In the genomic region with DNA sequence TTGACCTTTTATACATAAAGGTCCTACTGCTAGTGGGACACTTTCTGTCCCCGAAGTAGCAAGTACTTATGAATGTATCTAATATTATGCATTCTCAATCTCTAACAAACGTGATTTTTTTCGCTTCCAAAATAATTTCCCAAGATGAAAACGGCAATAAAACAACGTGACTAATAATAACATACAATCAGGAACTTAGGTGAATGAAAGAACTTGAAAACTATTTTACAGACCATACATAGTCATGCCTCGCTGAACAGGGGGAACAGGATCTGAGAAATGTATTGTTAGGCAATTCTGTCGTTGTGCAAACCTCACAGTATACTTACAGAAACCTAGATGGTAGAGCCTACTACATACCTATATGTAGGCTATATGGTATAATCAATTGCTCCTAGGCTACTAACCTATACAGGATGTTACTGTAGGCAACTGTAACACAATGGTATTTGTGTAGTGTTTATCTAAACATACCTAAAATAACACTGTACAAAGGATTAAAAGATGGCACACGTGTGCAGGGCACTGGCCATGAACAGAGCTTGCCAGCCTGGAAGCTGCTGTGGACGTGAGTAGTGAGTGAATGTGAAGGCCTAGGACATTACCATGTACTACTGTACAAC, we compare ENCODE assay signal across 8 cellular contexts. TPM values are rescaled to one million over a fixed set of nuclear protein-coding genes. Genes with fewer than 3 reads are reported as not detected.
DNase-seq lines count a peak whose midpoint lies in the region; ATAC-seq, FAIRE-seq and TF ChIP-seq lines count a peak whose summit lies in the region.

No MANE protein-coding gene starts in this region.

- no peak overlapping the region for H4K8ac ChIP-seq in H1 (ENCODE audit: extremely low read depth, insufficient read depth, low read length)

- no peaks in the 10 kb centered on the region for H3K36me3 ChIP-seq in H7 (replicated peaks; ENCODE audit: control insufficient read depth, insufficient read depth, low read length)
- no peaks in the 10 kb centered on the region; a peak in 1 of 8 replicates for H3K36me3 ChIP-seq in H1 (ENCODE audit: control insufficient read depth in 2 of 4, insufficient read depth in 4 of 4, low read length in 3 of 4)

- peak overlapping the region; percentile 59 to 100 (median 90) for H3K4me3 Mint-ChIP-seq in naive B cell

- H3K9me3 Mint-ChIP-seq in naive B cell, result no peaks in the 10 kb centered on the region

- H3K79me2 ChIP-seq in H1 (ENCODE audit: control insufficient read depth in 1 of 2, insufficient read depth in 2 of 2, low read length in 2 of 2), result peaks cover 51 to 66% of the 10 kb centered on the region in 2 experiments

- no peak overlapping the region for H2AFZ ChIP-seq in H1 (ENCODE audit: low read length)

- no peak overlapping the region for H3K4ac ChIP-seq in H1 (replicated peaks; ENCODE audit: insufficient read length, low read depth, low read length)

- no peak overlapping the region for H4K91ac ChIP-seq in H1 (replicated peaks; ENCODE audit: insufficient read length, low read length)

- no peak for TF ChIP-seq POLR2A in H1 (IDR thresholded peaks at IDR 0.05; ENCODE audit: control extremely low read depth in 1 of 2, low read depth in 2 of 2, low read length in 2 of 2)

- H3K27me3 ChIP-seq in H7 (ENCODE audit: control insufficient read depth, insufficient read depth, low read length) (no peaks in the 10 kb centered on the region), H1 (replicated peaks in 1 of 4; ENCODE audit: control insufficient read depth in 3 of 4, extremely low read depth in 1 of 4, insufficient read depth in 3 of 4, low read length in 3 of 4) (no peaks in the 10 kb centered on the region)

- no peaks in the 10 kb centered on the region for H3K36me3 Mint-ChIP-seq in naive B cell

- 48% methylated on average over 9 of the region's 9 CpGs; no CpG with 5 or more reads in 1 of the 2 experiments for WGBS in H1 (ENCODE audit: extremely low coverage in 1 of 2, insufficient coverage in 1 of 2, insufficient read length in 1 of 2, insufficient replicate concordance in 2 of 2, low coverage in 1 of 2, low lambda C conversion rate in 2 of 2, missing lambda C conversion rate in 1 of 2), 2 experiments

- peak overlapping the region in 5 of 6 donors; percentile 39 to 92 (median 65) for H3K27ac Mint-ChIP-seq in naive B cell

- CTCF ChIA-PET in H1 (lab: Charles Lee; ENCODE audit: partially characterized antibody), result interaction anchor here (0.6 to 2.4 kb wide), 27 partner anchors 10 to 177 kb away, joined by 3 to 12 read pairs (median 4); no protein-coding TSS in a partner anchor

- H3K4me2 ChIP-seq in H1 (ENCODE audit: insufficient read depth in 1 of 2, low read depth in 2 of 2, low read length in 2 of 2), result peak overlapping the region; percentile 89 to 93

- no peak for TF ChIP-seq CTCF in AG10803 (conservative IDR thresholded peaks at IDR 0.05; ENCODE audit: low read length)
- no peak for TF ChIP-seq CTCF in H1 (IDR thresholded peaks at IDR 0.05; ENCODE audit: control extremely low read depth in 1 of 3, insufficient read depth in 1 of 3, low read depth in 1 of 3, low read length in 3 of 3)

- peaks cover 20 to 23% of the 10 kb centered on the region in 2 experiments for H4K20me1 ChIP-seq in H1 (replicated peaks in 1 of 2; ENCODE audit: control insufficient read depth in 1 of 2, insufficient read depth in 2 of 2, low read length in 2 of 2)

- H3K9ac ChIP-seq in H1 (replicated peaks in 1 of 4; ENCODE audit: extremely low read depth in 1 of 4, low read depth in 3 of 4, low read length in 3 of 4), result peak overlapping the region in 1 of 4 experiments; percentile 35; a peak in 2 of 7 replicates

- no peak for TF ChIP-seq RAD21 in H1 (IDR thresholded peaks at IDR 0.05 in 1 of 2, conservative IDR thresholded peaks at IDR 0.05 in 1 of 2; ENCODE audit: low read depth in 2 of 2, low read length in 2 of 2)

- no peak overlapping the region for H2BK20ac ChIP-seq in H1 (ENCODE audit: low read length)

- POLR2A ChIA-PET in H1 (lab: Charles Lee; ENCODE audit: partially characterized antibody), result interaction anchor here (0.6 to 1.9 kb wide), 19 partner anchors 10 to 185 kb away, joined by 3 to 12 read pairs (median 4); partner anchors contain the start of genes CLHC1 and RPS27A

- H2BK120ac ChIP-seq in H1 (replicated peaks; ENCODE audit: low read depth, low read length), result no peak overlapping the region

- no peak for TF ChIP-seq EP300 in H1 (IDR thresholded peaks at IDR 0.05; ENCODE audit: borderline replicate concordance in 1 of 2, low read depth in 2 of 2, low read length in 2 of 2)

- H3K4me1 Mint-ChIP-seq in naive B cell, result peaks cover 46 to 67% (median 54%) of the 10 kb centered on the region in 3 donors

- H2BK12ac ChIP-seq in H1 (ENCODE audit: low read depth, low read length), result no peak overlapping the region

- no peak overlapping the region for H3K27ac ChIP-seq in H1 (ENCODE audit: low read depth, low read length)

- peaks cover 0 to 10% (median 5%) of the 10 kb centered on the region in 4 experiments; a peak in 3 of 7 replicates for H3K4me1 ChIP-seq in H1 (replicated peaks in 1 of 4; ENCODE audit: control insufficient read depth in 3 of 4, insufficient read depth in 4 of 4, low read length in 3 of 4)

- no peaks in the 10 kb centered on the region for H3K9me3 ChIP-seq in H1 (ENCODE audit: insufficient read depth in 2 of 2, low read depth in 1 of 2, low read length in 1 of 2)

- H3K79me1 ChIP-seq in H1 (ENCODE audit: low read depth, low read length), result no peaks in the 10 kb centered on the region

- no peaks in the 10 kb centered on the region for H3K27me3 Mint-ChIP-seq in naive B cell

- no peak overlapping the region for H4K5ac ChIP-seq in H1 (ENCODE audit: insufficient read length, low read depth, low read length)

- no peak overlapping the region for H3K56ac ChIP-seq in H1 (replicated peaks; ENCODE audit: insufficient read length, low read depth, low read length)

- peaks cover 4% of the 10 kb centered on the region for H3K23me2 ChIP-seq in H1 (ENCODE audit: low read depth, low read length)

- in situ Hi-C loops in SK-MEL-5 (cut with HindIII; ENCODE audit: low pct_unique_long_range_greater_than_20kb, low sequenced_read_pairs), result loop anchor here (25.0 kb wide), 1 partner anchor 140 kb away; no protein-coding TSS in a partner anchor

- no peak overlapping the region for H2AK5ac ChIP-seq in H1 (ENCODE audit: low read depth, low read length)

- peak overlapping the region; percentile 91 for H3K4me3 ChIP-seq in AG10803 (ENCODE audit: low read length)
- H3K4me3 ChIP-seq in H7 (ENCODE audit: insufficient read depth, low read depth, low read length), result peak overlapping the region; percentile 98
- H3K4me3 ChIP-seq in H1 (ENCODE audit: extremely low read depth in 1 of 4, insufficient read depth in 2 of 4, low read depth in 3 of 4, low read length in 4 of 4), result peak overlapping the region; percentile 82 to 100 (median 94)

- no peak overlapping the region for H3K23ac ChIP-seq in H1 (ENCODE audit: insufficient read length)

- no peak overlapping the region for H2BK5ac ChIP-seq in H1 (ENCODE audit: low read depth, low read length)

- FAIRE-seq in H1 (lab: Jason Lieb, UNC), result no peak

- DNase-seq in AG10803 (ENCODE audit: low read depth) (peak; percentile 51), H7 (no peak), SK-MEL-5 (ENCODE audit: low read depth, low spot score) (peak; percentile 61), H1 (ENCODE audit: low read depth in 1 of 2, low spot score in 2 of 2) (no peak), naive B cell (peak; percentile 42), NCI-H2171 treated with DMSO at 0.1 percent for 48 hours (lab: John Stamatoyannopoulos, UW) (no peak)

- no peak overlapping the region for H2BK15ac ChIP-seq in H1 (ENCODE audit: low read length)

- no peak for ATAC-seq in naive B cell (ENCODE audit: low read depth in 2 of 2)
- no peak for ATAC-seq in HG02571 (IDR thresholded peaks at IDR 0.05; ENCODE audit: unreplicated experiment)
- ATAC-seq in GM18907 (IDR thresholded peaks at IDR 0.05; ENCODE audit: unreplicated experiment), result no peak

- no peak overlapping the region for H3K18ac ChIP-seq in H1 (ENCODE audit: extremely low read depth, low read length)

- no peak overlapping the region for H3K14ac ChIP-seq in H1 (ENCODE audit: insufficient read length)

TF ChIP-seq in H1, 55 proteins besides CTCF, POLR2A, EP300 and RAD21 (continues in another document):
- TF ChIP-seq SIX5 (IDR thresholded peaks at IDR 0.05; ENCODE audit: low read depth, low read length) (no peak), SAP30 (IDR thresholded peaks at IDR 0.05; ENCODE audit: insufficient read depth, insufficient replicate concordance, low read length) (no peak), BRCA1 (IDR thresholded peaks at IDR 0.05; ENCODE audit: low read depth, low read length) (no peak), CEBPB (IDR thresholded peaks at IDR 0.05; ENCODE audit: low read depth, low read length) (no peak), SRF (IDR thresholded peaks at IDR 0.05; ENCODE audit: low read depth, low read length) (no peak), FOSL1 (IDR thresholded peaks at IDR 0.05; ENCODE audit: insufficient read depth, low read depth, low read length) (no peak), YY1 (IDR thresholded peaks at IDR 0.05; ENCODE audit: low read depth, low read length) (no peak), ZNF274 (IDR thresholded peaks at IDR 0.05; ENCODE audit: borderline replicate concordance, extremely low read depth, low read length) (no peak), RFX5 (IDR thresholded peaks at IDR 0.05; ENCODE audit: borderline replicate concordance, low read depth, low read length) (no peak)
- TF ChIP-seq, protein P1, sequence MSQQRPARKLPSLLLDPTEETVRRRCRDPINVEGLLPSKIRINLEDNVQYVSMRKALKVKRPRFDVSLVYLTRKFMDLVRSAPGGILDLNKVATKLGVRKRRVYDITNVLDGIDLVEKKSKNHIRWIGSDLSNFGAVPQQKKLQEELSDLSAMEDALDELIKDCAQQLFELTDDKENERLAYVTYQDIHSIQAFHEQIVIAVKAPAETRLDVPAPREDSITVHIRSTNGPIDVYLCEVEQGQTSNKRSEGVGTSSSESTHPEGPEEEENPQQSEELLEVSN (IDR thresholded peaks at IDR 0.05), result no peak

RNA-seq across cellular contexts. Expression of gene RTN4, which starts 2.5 kb away (rescaled TPM):
- total RNA-seq in H7 (2014; rRNA removed; shearing (Covaris generic)), result 131 and 136 TPM in 2 replicates
- total RNA-seq in SK-MEL-5 (2014; rRNA removed; shearing (Covaris generic)), result 117 and 120 TPM in 2 replicates
- polyA plus RNA-seq in SK-MEL-5 (2015; cell fraction: cytosol; rRNA removed), result 274 and 292 TPM in 2 replicates
- 85.9 and 130 TPM in 2 replicates for polyA plus RNA-seq in SK-MEL-5 (2015; cell fraction: nucleus; rRNA removed)
- total RNA-seq in H1 (2021; fragmentation: NEBNext Ultra II Directional; extraction: Animal tissue kit (Norgen Biotek cat#: 25700)), result 240 and 242 TPM in 2 replicates
- polyA plus RNA-seq in H1 (2011; rRNA removed), result 113 and 179 TPM in 2 replicates
- 181 TPM for polyA plus RNA-seq in H1 (2011; cell fraction: cytosol; rRNA removed)
- 68.6 TPM for polyA plus RNA-seq in H1 (2011; cell fraction: nucleus; rRNA removed)
- 159 to 285 TPM (median 199 TPM) in 4 replicates for polyA plus RNA-seq in H1 (2012, experiment 1 of 2)
- polyA plus RNA-seq in H1 (2012, experiment 2 of 2), result 93.2 TPM
- 447 TPM for polyA plus RNA-seq in H1 (2013, experiment 1 of 2)
- 509 TPM for polyA plus RNA-seq in H1 (2013, experiment 2 of 2)
- 157 and 171 TPM in 2 replicates for polyA minus RNA-seq in H1 (2011; rRNA and poly(A)+ RNA removed)
- 108 TPM for polyA minus RNA-seq in H1 (2011; cell fraction: cytosol; rRNA and poly(A)+ RNA removed)
- 128 TPM for polyA minus RNA-seq in H1 (2011; cell fraction: nucleus; rRNA and poly(A)+ RNA removed)
- 10 to 100 TPM; 41.3 to 57.8 (median 53.0) TPM for polyA plus RNA-seq in naive B cell (ENCODE audit: low read depth in 6 of 6)

Comparison
In these comparisons a context has a peak if more than half of its experiments do, and no peak if none do; other contexts are left out.
1. DNase-seq: peak in AG10803 (single experiment), SK-MEL-5 (single experiment) and naive B cell (single experiment); none in H7 (single experiment), H1 (0 of 2) and NCI-H2171 treated with DMSO at 0.1 percent for 48 hours (single experiment).
2. Peak in every context shown above with its lines, with median percentiles within 50 percentile points of each other: H3K4me3 ChIP-seq.